ENCODE assay signal across 8 cellular contexts in genomic region chr19:1384085-1384462, GRCh38. TPM values are rescaled to one million over a fixed set of nuclear protein-coding genes. Genes with fewer than 3 reads are reported as not detected.
DNase-seq lines count a peak whose midpoint lies in the region; ATAC-seq, FAIRE-seq and TF ChIP-seq lines count a peak whose summit lies in the region.

No MANE protein-coding gene starts in this region.

- TF ChIP-seq CTCF in KMS-11 (conservative IDR thresholded peaks at IDR 0.05; ENCODE audit: low read depth, low read length) (no peak), H1 (IDR thresholded peaks at IDR 0.05; ENCODE audit: control extremely low read depth in 1 of 3, insufficient read depth in 1 of 3, low read depth in 1 of 3, low read length in 3 of 3) (no peak), nephron progenitor cell (IDR thresholded peaks at IDR 0.05) (no peak), GM13976 (IDR thresholded peaks at IDR 0.05; ENCODE audit: borderline replicate concordance, control extremely low read depth, extremely low read depth, insufficient read depth, missing control alignments) (no peak)

- no peak overlapping the region for H3K4me3 ChIP-seq in KMS-11 (IDR thresholded peaks at IDR 0.05; ENCODE audit: insufficient read depth, low read depth, low read length)
- H3K4me3 ChIP-seq in H1 (ENCODE audit: extremely low read depth in 1 of 4, insufficient read depth in 2 of 4, low read depth in 3 of 4, low read length in 4 of 4): peak overlapping the region; percentile 67 to 91 (median 88)

- H2BK20ac ChIP-seq in H1 (ENCODE audit: low read length): no peak overlapping the region

- H2BK120ac ChIP-seq in H1 (replicated peaks; ENCODE audit: low read depth, low read length): no peak overlapping the region

- H3K79me2 ChIP-seq in KMS-11 (ENCODE audit: insufficient read depth, low read depth): peaks cover 15% of the 10 kb centered on the region
- peaks cover 0 to 4% of the 10 kb centered on the region in 2 experiments; a peak in 1 of 4 replicates for H3K79me2 ChIP-seq in H1 (ENCODE audit: control insufficient read depth in 1 of 2, insufficient read depth in 2 of 2, low read length in 2 of 2)

- no peaks in the 10 kb centered on the region for H4K20me1 ChIP-seq in KMS-11 (ENCODE audit: insufficient read depth)
- peaks cover 2 to 17% of the 10 kb centered on the region in 2 experiments for H4K20me1 ChIP-seq in H1 (replicated peaks in 1 of 2; ENCODE audit: control insufficient read depth in 1 of 2, insufficient read depth in 2 of 2, low read length in 2 of 2)

- H3K36me3 Mint-ChIP-seq in nephron progenitor cell (ENCODE audit: low read depth): peaks cover 3% of the 10 kb centered on the region

- no peak for TF ChIP-seq RAD21 in H1 (IDR thresholded peaks at IDR 0.05 in 1 of 2, conservative IDR thresholded peaks at IDR 0.05 in 1 of 2; ENCODE audit: low read depth in 2 of 2, low read length in 2 of 2)

- H2AK5ac ChIP-seq in H1 (ENCODE audit: low read depth, low read length): no peak overlapping the region

- peaks cover 4% of the 10 kb centered on the region for H3K9me3 Mint-ChIP-seq in nephron progenitor cell

- DNase-seq in H1 (ENCODE audit: low read depth in 1 of 2, low spot score in 2 of 2) (no peak), nephron progenitor cell (no peak), dermis blood vessel endothelial cell (no peak), AML-193 (lab: John Stamatoyannopoulos, UW) (no peak), GM13976 (ENCODE audit: low spot score) (no peak), NCI-H2171 treated with DMSO at 0.1 percent for 48 hours (lab: John Stamatoyannopoulos, UW) (no peak)

- H2BK5ac ChIP-seq in H1 (ENCODE audit: low read depth, low read length): no peak overlapping the region

- H3K56ac ChIP-seq in H1 (replicated peaks; ENCODE audit: insufficient read length, low read depth, low read length): no peak overlapping the region

- CTCF ChIA-PET in H1 (lab: Charles Lee; ENCODE audit: partially characterized antibody): interaction anchor here (1.1 kb wide), 1 partner anchor 104 kb away, joined by 3 read pairs; no protein-coding TSS in a partner anchor

- no peak overlapping the region for H4K5ac ChIP-seq in H1 (ENCODE audit: insufficient read length, low read depth, low read length)

- no peaks in the 10 kb centered on the region; a peak in 1 of 4 replicates for H3K9me3 ChIP-seq in H1 (ENCODE audit: insufficient read depth in 2 of 2, low read depth in 1 of 2, low read length in 1 of 2)

- H3K4ac ChIP-seq in H1 (replicated peaks; ENCODE audit: insufficient read length, low read depth, low read length): peak overlapping the region; percentile 32

- no peak for TF ChIP-seq EP300 in H1 (IDR thresholded peaks at IDR 0.05; ENCODE audit: borderline replicate concordance in 1 of 2, low read depth in 2 of 2, low read length in 2 of 2)

- in situ Hi-C loops in GM13976 (cut with MboI; ENCODE audit: low sequenced_read_pairs, unreplicated experiment): no loop called here

- H3K18ac ChIP-seq in H1 (ENCODE audit: extremely low read depth, low read length): no peak overlapping the region; the same call in 1 of the 2 replicates

- 0 out of 2 replicates have a peak, but pooled peaks cover 7% of the 10 kb centered on the region for H3K79me1 ChIP-seq in H1 (ENCODE audit: low read depth, low read length)

- H2BK15ac ChIP-seq in H1 (ENCODE audit: low read length): no peak overlapping the region

- peak overlapping the region; percentile 95 for H4K8ac ChIP-seq in H1 (ENCODE audit: extremely low read depth, insufficient read depth, low read length)

- peak overlapping the region; percentile 67 for H3K9ac ChIP-seq in KMS-11
- H3K9ac ChIP-seq in H1 (replicated peaks in 1 of 4; ENCODE audit: extremely low read depth in 1 of 4, low read depth in 3 of 4, low read length in 3 of 4): peak overlapping the region; percentile 3 to 88 (median 81)

- WGBS in H1 (ENCODE audit: extremely low coverage in 1 of 2, insufficient coverage in 1 of 2, insufficient read length in 1 of 2, insufficient replicate concordance in 2 of 2, low coverage in 1 of 2, low lambda C conversion rate in 2 of 2, missing lambda C conversion rate in 1 of 2), 2 experiments: 13% methylated on average over 12 of the region's 23 CpGs; no CpG with 5 or more reads in 1 of the 2 experiments

- POLR2A ChIA-PET in H1 (lab: Charles Lee; ENCODE audit: partially characterized antibody): interaction anchor here (2.3 kb wide), 1 partner anchor 19 kb away, joined by 8 read pairs; no protein-coding TSS in a partner anchor

- H3K36me3 ChIP-seq in KMS-11 (ENCODE audit: insufficient read depth): no peaks in the 10 kb centered on the region
- peaks cover 0 to 6% (median 4%) of the 10 kb centered on the region in 4 experiments; a peak in 6 of 8 replicates for H3K36me3 ChIP-seq in H1 (ENCODE audit: control insufficient read depth in 2 of 4, insufficient read depth in 4 of 4, low read length in 3 of 4)

- no peak overlapping the region for H3K14ac ChIP-seq in H1 (ENCODE audit: insufficient read length)

- H4K91ac ChIP-seq in H1 (replicated peaks; ENCODE audit: insufficient read length, low read length): no peak overlapping the region

- H2AFZ ChIP-seq in KMS-11 (ENCODE audit: low read depth) (peak overlapping the region; percentile 47; the same call in 1 of the 2 replicates), H1 (ENCODE audit: low read length) (no peak overlapping the region)

- H3K4me1 Mint-ChIP-seq in nephron progenitor cell: peaks cover 16% of the 10 kb centered on the region

- H3K27me3 ChIP-seq in KMS-11 (ENCODE audit: insufficient read depth, low read depth) (no peaks in the 10 kb centered on the region; the same call in 1 of the 2 replicates), H1 (replicated peaks in 1 of 4; ENCODE audit: control insufficient read depth in 3 of 4, extremely low read depth in 1 of 4, insufficient read depth in 3 of 4, low read length in 3 of 4) (no peaks in the 10 kb centered on the region)

- H3K4me1 ChIP-seq in KMS-11 (ENCODE audit: low read depth, poor library complexity, severe bottlenecking) (peaks cover 14% of the 10 kb centered on the region), H1 (replicated peaks in 1 of 4; ENCODE audit: control insufficient read depth in 3 of 4, insufficient read depth in 4 of 4, low read length in 3 of 4) (peaks cover 0 to 7% (median 3%) of the 10 kb centered on the region in 4 experiments; a peak in 3 of 7 replicates)

- H3K23ac ChIP-seq in H1 (ENCODE audit: insufficient read length): no peak overlapping the region

- ATAC-seq in GM18502 (IDR thresholded peaks at IDR 0.05; ENCODE audit: poor library complexity, unreplicated experiment): peak; percentile 16

- H3K4me2 ChIP-seq in KMS-11 (peak overlapping the region; percentile 96), H1 (ENCODE audit: insufficient read depth in 1 of 2, low read depth in 2 of 2, low read length in 2 of 2) (peak overlapping the region; percentile 81 to 93)

- peaks cover 6% of the 10 kb centered on the region; the same call in 1 of the 2 replicates for H3K23me2 ChIP-seq in H1 (ENCODE audit: low read depth, low read length)

- no peak for FAIRE-seq in H1 (lab: Jason Lieb, UNC)

- peak overlapping the region; percentile 92 for H3K4me3 Mint-ChIP-seq in nephron progenitor cell

- H3K27ac Mint-ChIP-seq in nephron progenitor cell: no peak overlapping the region

- peak overlapping the region; percentile 65 for H3K27ac ChIP-seq in KMS-11
- H3K27ac ChIP-seq in H1 (ENCODE audit: low read depth, low read length): peak overlapping the region; percentile 14; the same call in 1 of the 2 replicates

- H2BK12ac ChIP-seq in H1 (ENCODE audit: low read depth, low read length): no peak overlapping the region

- no peak for TF ChIP-seq POLR2A in H1 (IDR thresholded peaks at IDR 0.05; ENCODE audit: control extremely low read depth in 1 of 2, low read depth in 2 of 2, low read length in 2 of 2)

- H3K27me3 Mint-ChIP-seq in nephron progenitor cell (ENCODE audit: low read depth, poor library complexity): peaks cover 6% of the 10 kb centered on the region

RNA-seq across cellular contexts. Expression of gene NDUFS7, which starts 0.4 kb away (rescaled TPM):
- 78.1 and 92.7 TPM in 2 replicates for total RNA-seq in H1 (2021; fragmentation: NEBNext Ultra II Directional; extraction: Animal tissue kit (Norgen Biotek cat#: 25700))
- polyA plus RNA-seq in H1 (2011; rRNA removed): 309 and 372 TPM in 2 replicates
- polyA plus RNA-seq in H1 (2011; cell fraction: cytosol; rRNA removed): 204 TPM
- 149 TPM for polyA plus RNA-seq in H1 (2011; cell fraction: nucleus; rRNA removed)
- polyA plus RNA-seq in H1 (2012, experiment 1 of 2): 58.9 to 109 TPM (median 96.7 TPM) in 4 replicates
- 87.9 TPM for polyA plus RNA-seq in H1 (2012, experiment 2 of 2)
- 55.6 TPM for polyA plus RNA-seq in H1 (2013, experiment 1 of 2)
- 56.3 TPM for polyA plus RNA-seq in H1 (2013, experiment 2 of 2)
- polyA minus RNA-seq in H1 (2011; rRNA and poly(A)+ RNA removed): 33.3 and 46.7 TPM in 2 replicates
- 97.7 TPM for polyA minus RNA-seq in H1 (2011; cell fraction: cytosol; rRNA and poly(A)+ RNA removed)
- 34.6 TPM for polyA minus RNA-seq in H1 (2011; cell fraction: nucleus; rRNA and poly(A)+ RNA removed)
- 98.8 and 104 TPM in 2 replicates for total RNA-seq in dermis blood vessel endothelial cell

RNA-seq across cellular contexts. Expression of gene GAMT, which starts 17.3 kb away (rescaled TPM):
- 17.2 TPM in 2 replicates for total RNA-seq in H1 (2021; fragmentation: NEBNext Ultra II Directional; extraction: Animal tissue kit (Norgen Biotek cat#: 25700))
- 35.6 and 45.3 TPM in 2 replicates for polyA plus RNA-seq in H1 (2011; rRNA removed)
- polyA plus RNA-seq in H1 (2011; cell fraction: cytosol; rRNA removed): 29.1 TPM
- 28.0 TPM for polyA plus RNA-seq in H1 (2011; cell fraction: nucleus; rRNA removed)
- polyA plus RNA-seq in H1 (2012, experiment 1 of 2): 12.3 to 28.3 TPM (median 23.6 TPM) in 4 replicates
- polyA plus RNA-seq in H1 (2012, experiment 2 of 2): 21.6 TPM
- polyA plus RNA-seq in H1 (2013, experiment 1 of 2): 17.8 TPM
- 16.9 TPM for polyA plus RNA-seq in H1 (2013, experiment 2 of 2)
- polyA minus RNA-seq in H1 (2011; rRNA and poly(A)+ RNA removed): 9.2 and 9.5 TPM in 2 replicates
- polyA minus RNA-seq in H1 (2011; cell fraction: cytosol; rRNA and poly(A)+ RNA removed): 12.3 TPM
- 10.1 TPM for polyA minus RNA-seq in H1 (2011; cell fraction: nucleus; rRNA and poly(A)+ RNA removed)
- total RNA-seq in dermis blood vessel endothelial cell: 10.7 and 14.8 TPM in 2 replicates

RNA-seq across cellular contexts. Expression of gene DAZAP1, which starts 23.3 kb away (rescaled TPM):
- total RNA-seq in H1 (2021; fragmentation: NEBNext Ultra II Directional; extraction: Animal tissue kit (Norgen Biotek cat#: 25700)): 341 and 343 TPM in 2 replicates
- 79.6 and 139 TPM in 2 replicates for polyA plus RNA-seq in H1 (2011; rRNA removed)
- 146 TPM for polyA plus RNA-seq in H1 (2011; cell fraction: cytosol; rRNA removed)
- polyA plus RNA-seq in H1 (2011; cell fraction: nucleus; rRNA removed): 154 TPM
- 141 to 222 TPM (median 192 TPM) in 4 replicates for polyA plus RNA-seq in H1 (2012, experiment 1 of 2)
- 169 TPM for polyA plus RNA-seq in H1 (2012, experiment 2 of 2)
- polyA plus RNA-seq in H1 (2013, experiment 1 of 2): 192 TPM
- 197 TPM for polyA plus RNA-seq in H1 (2013, experiment 2 of 2)
- 44.1 and 52.1 TPM in 2 replicates for polyA minus RNA-seq in H1 (2011; rRNA and poly(A)+ RNA removed)
- polyA minus RNA-seq in H1 (2011; cell fraction: cytosol; rRNA and poly(A)+ RNA removed): 81.1 TPM
- 59.0 TPM for polyA minus RNA-seq in H1 (2011; cell fraction: nucleus; rRNA and poly(A)+ RNA removed)
- total RNA-seq in dermis blood vessel endothelial cell: 58.0 and 104 TPM in 2 replicates

RNA-seq across cellular contexts. Expression of gene RPS15, which starts 54.1 kb away (rescaled TPM):
- 1,562 and 1,589 TPM in 2 replicates for total RNA-seq in H1 (2021; fragmentation: NEBNext Ultra II Directional; extraction: Animal tissue kit (Norgen Biotek cat#: 25700))
- 3,890 and 4,770 TPM in 2 replicates for polyA plus RNA-seq in H1 (2011; rRNA removed)
- polyA plus RNA-seq in H1 (2011; cell fraction: cytosol; rRNA removed): 4,361 TPM
- polyA plus RNA-seq in H1 (2011; cell fraction: nucleus; rRNA removed): 2,705 TPM
- polyA plus RNA-seq in H1 (2012, experiment 1 of 2): 2,291 to 3,052 TPM (median 2,740 TPM) in 4 replicates
- polyA plus RNA-seq in H1 (2012, experiment 2 of 2): 8,937 TPM
- polyA plus RNA-seq in H1 (2013, experiment 1 of 2): 2,700 TPM
- polyA plus RNA-seq in H1 (2013, experiment 2 of 2): 2,703 TPM
- polyA minus RNA-seq in H1 (2011; rRNA and poly(A)+ RNA removed): 313 and 344 TPM in 2 replicates
- 991 TPM for polyA minus RNA-seq in H1 (2011; cell fraction: cytosol; rRNA and poly(A)+ RNA removed)
- polyA minus RNA-seq in H1 (2011; cell fraction: nucleus; rRNA and poly(A)+ RNA removed): 590 TPM
- 380 and 637 TPM in 2 replicates for total RNA-seq in dermis blood vessel endothelial cell
